15 cellular contexts compared by ENCODE assay signal in genomic region chr1:193241132-193241827, GRCh38. TPM values are rescaled to one million over a fixed set of nuclear protein-coding genes. Genes with fewer than 3 reads are reported as not detected.
DNase-seq lines count a peak whose midpoint lies in the region; ATAC-seq, FAIRE-seq and TF ChIP-seq lines count a peak whose summit lies in the region.
"Had no signal": no experiment of that assay in that cellular context is flagged by ENCODE, and none has a peak within 500 bp of the region (broad histone marks: within the 10 kb centered on the region; RNA-seq: fewer than 3 reads in every experiment).

No MANE protein-coding gene starts in this region.

- H3K36me3 ChIP-seq in CD4-positive, CD25-positive, alpha-beta regulatory T cell (ENCODE audit: control insufficient read depth, insufficient read depth, low read length): peaks cover 15% of the 10 kb centered on the region
- peaks cover 0 to 3% of the 10 kb centered on the region in 2 experiments; a peak in 2 of 4 replicates for H3K36me3 ChIP-seq in GM12878 (ENCODE audit: control insufficient read depth in 2 of 2, insufficient read depth in 2 of 2, low read length in 1 of 2)

- no peaks in the 10 kb centered on the region for H3K27me3 Mint-ChIP-seq in CD4-positive, CD25-positive, alpha-beta regulatory T cell
- H3K27me3 Mint-ChIP-seq: activated naive CD8-positive, alpha-beta T cell had no signal

- RAD21 ChIA-PET in GM12878 (lab: Charles Lee; ENCODE audit: unreplicated experiment): no interaction called here

- no peak overlapping the region for H3K27ac ChIP-seq in CD4-positive, CD25-positive, alpha-beta regulatory T cell (ENCODE audit: insufficient read depth, low read length, poor library complexity, severe bottlenecking)
- H3K27ac ChIP-seq in GM12878 (ENCODE audit: control insufficient read depth, insufficient read depth): no peak overlapping the region
- H3K27ac ChIP-seq: esophagus squamous epithelium, stomach had no signal

- H3K36me3 Mint-ChIP-seq in CD4-positive, CD25-positive, alpha-beta regulatory T cell: peaks cover 67% of the 10 kb centered on the region

- 76% methylated on average over 7 of the region's 7 CpGs for WGBS in GM12878 (ENCODE audit: insufficient coverage, insufficient replicate concordance, low lambda C conversion rate, missing lambda C conversion rate)

- FAIRE-seq in GM12878 (lab: Jason Lieb, UNC): no peak

- H3K27me3 ChIP-seq in CD4-positive, CD25-positive, alpha-beta regulatory T cell (ENCODE audit: control insufficient read depth, insufficient read depth, low read length): no peaks in the 10 kb centered on the region
- no peaks in the 10 kb centered on the region for H3K27me3 ChIP-seq in GM12878 (replicated peaks in 1 of 2; ENCODE audit: control insufficient read depth in 2 of 2, insufficient read depth in 2 of 2, low read length in 1 of 2)
- H3K27me3 ChIP-seq: esophagus squamous epithelium, stomach had no signal

- H3K9me3 Mint-ChIP-seq in CD4-positive, CD25-positive, alpha-beta regulatory T cell: peaks cover 0 to 5% (median 2%) of the 10 kb centered on the region in 7 donors

- ATAC-seq in CD4-positive, CD25-positive, alpha-beta regulatory T cell (ENCODE audit: low read depth in 2 of 2): peak in 1 of 2 donors; percentile 34
- ATAC-seq in GM19328 (IDR thresholded peaks at IDR 0.05; ENCODE audit: unreplicated experiment) (peak; percentile 46), HG03521 (IDR thresholded peaks at IDR 0.05; ENCODE audit: unreplicated experiment) (peak; percentile 49), GM12878 (peak; percentile 77), HG03460 (IDR thresholded peaks at IDR 0.05; ENCODE audit: unreplicated experiment) (no peak)

- CTCF ChIA-PET in GM12878 (lab: Yijun Ruan, JAX): no interaction called here

- H3K9ac ChIP-seq in GM12878 (ENCODE audit: control insufficient read depth, insufficient read depth, low read length): no peak overlapping the region

- H3K4me3 Mint-ChIP-seq in CD4-positive, CD25-positive, alpha-beta regulatory T cell: peak overlapping the region in 2 of 4 donors; percentile 54 to 57
- H3K4me3 Mint-ChIP-seq: activated naive CD8-positive, alpha-beta T cell had no signal

- no peak for TF ChIP-seq POLR2A in GM12878 (IDR thresholded peaks at IDR 0.05; ENCODE audit: low read depth, low read length)

- intact Hi-C loops in GM12878 (cut with micrococcal nuclease; ENCODE audit: unreplicated experiment): no loop called here

- H3K4me1 ChIP-seq in CD4-positive, CD25-positive, alpha-beta regulatory T cell (ENCODE audit: control insufficient read depth, insufficient read depth, low read length, poor library complexity, severe bottlenecking): peaks cover 14% of the 10 kb centered on the region
- H3K4me1 ChIP-seq in GM12878 (ENCODE audit: control insufficient read depth, insufficient read depth, low read length): no peaks in the 10 kb centered on the region
- H3K4me1 ChIP-seq: esophagus squamous epithelium, stomach had no signal

- H2AFZ ChIP-seq in GM12878 (ENCODE audit: control insufficient read depth, low read depth, low read length): no peak overlapping the region

- POLR2A ChIA-PET in GM12878 (lab: Charles Lee): no interaction called here

- TF ChIP-seq RAD21 in GM12878 (IDR thresholded peaks at IDR 0.05; ENCODE audit: insufficient read depth, low read depth, low read length): no peak

- H3K4me2 ChIP-seq in GM12878 (ENCODE audit: control insufficient read depth, insufficient read depth): no peak overlapping the region

- H3K79me2 ChIP-seq in GM12878 (ENCODE audit: control insufficient read depth, insufficient read depth, low read length): no peaks in the 10 kb centered on the region

- peak in 1 of 3 donors; percentile 64 for DNase-seq in CD4-positive, CD25-positive, alpha-beta regulatory T cell
- DNase-seq in GM12878 (ENCODE audit: low read depth, low spot score) (no peak), NCI-H82 (lab: John Stamatoyannopoulos, UW) (no peak), DMS153 (lab: John Stamatoyannopoulos, UW) (no peak), NK-92 (lab: John Stamatoyannopoulos, UW; ENCODE audit: unreplicated experiment) (no peak)
- DNase-seq: DND-41; esophagus squamous epithelium; Karpas-422; mammary epithelial cell; stimulated activated CD4-positive, alpha-beta T cell treated with anti-CD3 and anti-CD28 coated beads, Interleukin-1b, Interleukin-23, amount 100 ng/mL, for 48 hours; stomach had no signal

- no peaks in the 10 kb centered on the region for H3K9me3 ChIP-seq in CD4-positive, CD25-positive, alpha-beta regulatory T cell (ENCODE audit: control insufficient read depth in 2 of 2, low read length in 2 of 2)
- no peaks in the 10 kb centered on the region for H3K9me3 ChIP-seq in GM12878 (replicated peaks; ENCODE audit: control insufficient read depth, insufficient read depth, low read length)
- H3K9me3 ChIP-seq: esophagus squamous epithelium, stomach had no signal

- SMC1A ChIA-PET in GM12878 (lab: Charles Lee; ENCODE audit: uncharacterized antibody, unreplicated experiment): no interaction called here

- peak overlapping the region; percentile 20 for H3K4me3 ChIP-seq in CD4-positive, CD25-positive, alpha-beta regulatory T cell (ENCODE audit: low read depth, low read length)
- H3K4me3 ChIP-seq in GM12878: no peak overlapping the region
- H3K4me3 ChIP-seq: esophagus squamous epithelium, stomach had no signal

- no peak for TF ChIP-seq EP300 in GM12878 (IDR thresholded peaks at IDR 0.05; ENCODE audit: borderline replicate concordance in 1 of 2, control insufficient read depth in 1 of 2, low read depth in 2 of 2, low read length in 2 of 2)

- peak overlapping the region; percentile 27 to 82 (median 35) for H3K27ac Mint-ChIP-seq in CD4-positive, CD25-positive, alpha-beta regulatory T cell

- in situ Hi-C loops in GM12878 (cut with MboI): no loop called here

- TF ChIP-seq CTCF in GM12878 (IDR thresholded peaks at IDR 0.05 in 2 of 3, conservative IDR thresholded peaks at IDR 0.05 in 1 of 3; ENCODE audit: control insufficient read depth in 2 of 3, extremely low read depth in 1 of 3, insufficient read depth in 1 of 3, low read depth in 3 of 3, low read length in 3 of 3): no peak

- no peaks in the 10 kb centered on the region for H4K20me1 ChIP-seq in GM12878 (ENCODE audit: control insufficient read depth, insufficient read depth)

- no TSS peak for BruUV-seq in GM12878 (replicated peaks; lab: Mats Ljungman, UMichigan)

- H3K4me1 Mint-ChIP-seq in CD4-positive, CD25-positive, alpha-beta regulatory T cell: peaks cover 27 to 54% (median 46%) of the 10 kb centered on the region in 4 donors

TF ChIP-seq in GM12878, 131 proteins besides CTCF, POLR2A, EP300 and RAD21 (continues in another document):
- no peak for TF ChIP-seq NFIC (IDR thresholded peaks at IDR 0.05; ENCODE audit: low read depth, low read length)
- no peak for TF ChIP-seq STAT3 (IDR thresholded peaks at IDR 0.05; ENCODE audit: low read depth, low read length)
- TF ChIP-seq ZNF687 (IDR thresholded peaks at IDR 0.05): no peak
- no peak for TF ChIP-seq MXI1 (IDR thresholded peaks at IDR 0.05; ENCODE audit: low read depth, low read length)
- TF ChIP-seq DPF2 (IDR thresholded peaks at IDR 0.05): no peak
- TF ChIP-seq BRCA1 (IDR thresholded peaks at IDR 0.05; ENCODE audit: low read depth, low read length): no peak
- no peak for TF ChIP-seq NBN (IDR thresholded peaks at IDR 0.05)

RNA-seq across cellular contexts. Expression of gene B3GALT2, which starts 54.9 kb away (rescaled TPM):
- 0.30 TPM for total RNA-seq in CD4-positive, CD25-positive, alpha-beta regulatory T cell
- polyA plus RNA-seq in CD4-positive, CD25-positive, alpha-beta regulatory T cell: 1 to 10 TPM in 1 of 4 donors, under 1 TPM in 3; 0.61 to 1.2 (median 0.90) TPM
- total RNA-seq in GM12878 (2013; cell fraction: nucleolus; rRNA removed): not detected in 2 replicates
- total RNA-seq in GM12878 (2014; rRNA removed) (not detected in 2 replicates), GM12878 (2014; rRNA removed; fragmentation: Illumina TruSeq; extraction: Trizol) (not detected in 2 replicates), GM12878 (2021) (not detected in 2 replicates)
- 0.07 TPM for polyA plus RNA-seq in GM12878 (2011; ENCODE audit: low read depth)
- polyA plus RNA-seq in GM12878 (2011; rRNA removed) (not detected in 2 replicates), GM12878 (2014; fragmentation: Illumina TruSeq; extraction: Trizol) (not detected in 2 replicates), GM12878 (2014; fragmentation: Nextera tagmentation; extraction: Ambion mirVana) (under 1 TPM in 1 of 2 experiments, not detected in 1; 0.14 TPM), GM12878 (2014; rRNA removed) (not detected in 2 replicates), GM12878 (2016; fragmentation: Nextera tagmentation; extraction: Ambion mirVana) (under 1 TPM; 0.10 to 0.25 TPM)
- not detected in 2 replicates for polyA plus RNA-seq in GM12878 (2011; cell fraction: cytosol; rRNA removed)
- polyA plus RNA-seq in GM12878 (2011; cell fraction: nucleus; rRNA removed): not detected in 2 replicates
- 0.06 and 0.08 TPM in 2 replicates for polyA plus RNA-seq in GM12878 (2012)
- polyA minus RNA-seq in GM12878 (2011; rRNA and poly(A)+ RNA removed): not detected in 2 replicates
- polyA minus RNA-seq in GM12878 (2011; cell fraction: cytosol; rRNA and poly(A)+ RNA removed): not detected in 2 replicates
- not detected in 2 replicates for polyA minus RNA-seq in GM12878 (2011; cell fraction: nucleus; rRNA and poly(A)+ RNA removed)
